In genomic region chr4:1410491-1411325, GRCh38 we compare ENCODE assay signal across 9 cellular contexts. TPM values are rescaled to one million over a fixed set of nuclear protein-coding genes. Genes with fewer than 3 reads are reported as not detected.
DNase-seq lines count a peak whose midpoint lies in the region; ATAC-seq and TF ChIP-seq lines count a peak whose summit lies in the region.
"Had no signal": no experiment of that assay in that cellular context is flagged by ENCODE, and none has a peak within 500 bp of the region (broad histone marks: within the 10 kb centered on the region; RNA-seq: fewer than 3 reads in every experiment).

No MANE protein-coding gene starts in this region.

- no peaks in the 10 kb centered on the region for H3K9me3 ChIP-seq in GM23248 (ENCODE audit: low read depth)

- CTCF ChIA-PET in T-cell (lab: Charles Lee), result no interaction called here

- peaks cover 36% of the 10 kb centered on the region for H3K27me3 ChIP-seq in GM23248 (replicated peaks; ENCODE audit: insufficient read depth)

- H3K4me1 ChIP-seq in GM23248 (ENCODE audit: insufficient read depth), result no peaks in the 10 kb centered on the region

- H4K20me1 ChIP-seq in GM23248 (ENCODE audit: insufficient read depth), result no peaks in the 10 kb centered on the region

- in situ Hi-C loops in GM23248 (cut with MboI), result no loop called here

- no peak overlapping the region for H3K4me2 ChIP-seq in GM23248 (ENCODE audit: unreplicated experiment)

- H3K4me3 Mint-ChIP-seq in T-cell (no peak overlapping the region), mesothelial cell of epicardium (no peak overlapping the region)

- peaks cover 0 to 12% (median 11%) of the 10 kb centered on the region in 3 donors for H3K4me1 Mint-ChIP-seq in T-cell
- no peaks in the 10 kb centered on the region for H3K4me1 Mint-ChIP-seq in mesothelial cell of epicardium

- H3K9ac ChIP-seq in GM23248, result no peak overlapping the region

- no peak overlapping the region for H2AFZ ChIP-seq in GM23248

- H3F3A ChIP-seq in GM23248 (ENCODE audit: insufficient read depth), result no peaks in the 10 kb centered on the region

- ATAC-seq in T-cell (replicated peaks in 1 of 4), result peak in 3 of 4 experiments; percentile 43 to 63 (median 43)
- no peak for ATAC-seq in GM18907 (IDR thresholded peaks at IDR 0.05; ENCODE audit: unreplicated experiment)

- DNase-seq in GM23248 (peak; percentile 67), T-cell (peak in 26 of 34 experiments; percentile 5 to 47 (median 30)), ecto neural progenitor cell (ENCODE audit: low spot score) (peak; percentile 96), mesothelial cell of epicardium (ENCODE audit: low spot score in 2 of 2, unreplicated experiment in 2 of 2) (peak; percentile 89 to 95), NCI-H748 treated with DMSO at 0.1 percent for 48 hours (lab: John Stamatoyannopoulos, UW) (no peak), occipital lobe (lab: John Stamatoyannopoulos, UW) (no peak), GOT3 (lab: John Stamatoyannopoulos, UW) (no peak)

- no peak overlapping the region for H3K4me3 ChIP-seq in GM23248
- H3K4me3 ChIP-seq: dorsolateral prefrontal cortex had no signal

- 16 to 18% methylated on average over 47 to 48 of the region's 48 CpGs for WGBS in GM23248 (ENCODE audit: low coverage in 1 of 2, low lambda C conversion rate in 2 of 2, missing lambda C conversion rate in 2 of 2), 2 experiments

- TF ChIP-seq CTCF in mesothelial cell of epicardium (IDR thresholded peaks at IDR 0.05; ENCODE audit: unreplicated experiment), result no peak

- H3K9me3 Mint-ChIP-seq in T-cell (no peaks in the 10 kb centered on the region), mesothelial cell of epicardium (no peaks in the 10 kb centered on the region)

- no peaks in the 10 kb centered on the region for H3K9me2 ChIP-seq in GM23248 (ENCODE audit: insufficient read depth)

- POLR2A ChIA-PET in T-cell (lab: Charles Lee), result no interaction called here

- no peaks in the 10 kb centered on the region for H3K36me3 ChIP-seq in GM23248 (ENCODE audit: low read depth)

- H3K36me3 Mint-ChIP-seq in T-cell (no peaks in the 10 kb centered on the region), mesothelial cell of epicardium (peaks cover 2% of the 10 kb centered on the region)

- no peak overlapping the region for H3K27ac ChIP-seq in GM23248
- H3K27ac ChIP-seq: dorsolateral prefrontal cortex had no signal

- peaks cover 55 to 70% of the 10 kb centered on the region in 2 donors for H3K27me3 Mint-ChIP-seq in T-cell
- H3K27me3 Mint-ChIP-seq in mesothelial cell of epicardium (ENCODE audit: low read depth), result peaks cover 79% of the 10 kb centered on the region

- H3K27ac Mint-ChIP-seq in T-cell, result no peak overlapping the region
- H3K27ac Mint-ChIP-seq in mesothelial cell of epicardium, result no peak overlapping the region

- H3K79me2 ChIP-seq in GM23248 (ENCODE audit: insufficient read depth), result no peaks in the 10 kb centered on the region

RNA-seq across cellular contexts. Expression of gene NKX1-1, which starts 4.5 kb away (rescaled TPM):
- not detected in 2 replicates for total RNA-seq in GM23248 (2014; rRNA removed; shearing (Covaris generic))
- not detected in 2 replicates for polyA plus RNA-seq in GM23248 (2016; fragmentation: Nextera tagmentation; extraction: Ambion mirVana)
- not detected for total RNA-seq in T-cell
- total RNA-seq in mesothelial cell of epicardium, result not detected in 3 replicates
- total RNA-seq in occipital lobe, result not detected
- total RNA-seq: dorsolateral prefrontal cortex had no signal

Comparison
In these comparisons a context has a peak if more than half of its experiments do, and no peak if none do; other contexts are left out.
1. DNase-seq: peak in GM23248 (single experiment), T-cell (26 of 34), ecto neural progenitor cell (single experiment) and mesothelial cell of epicardium (2 of 2); none in NCI-H748 treated with DMSO at 0.1 percent for 48 hours (single experiment), occipital lobe (single experiment) and GOT3 (single experiment).